In genomic region chr15:34342737-34343575, GRCh38 we compare ENCODE assay signal across 1 cellular context.
TF ChIP-seq lines count a peak whose summit lies in the region.

TSS of gene NOP10 (minus strand) at chr15:34343136. CDS start at chr15:34343073, 63 bp downstream.
TSS of gene NUTM1 (plus strand) at chr15:34343315. CDS start at chr15:34343697, 382 bp downstream.

TF ChIP-seq in K562, 482 proteins besides CTCF, POLR2A, EP300 and RAD21 (continued from another document and continues in another):
- no peak for TF ChIP-seq SIX5 (IDR thresholded peaks at IDR 0.05; ENCODE audit: borderline replicate concordance in 1 of 2, insufficient read depth in 1 of 2, low read depth in 1 of 2, low read length in 2 of 2)
- no peak for TF ChIP-seq NR3C1 (CRISPR knock-in tag; IDR thresholded peaks at IDR 0.05)
- no peak for TF ChIP-seq RFX1 (IDR thresholded peaks at IDR 0.05)
- TF ChIP-seq NR2F6 (CRISPR knock-in tag; IDR thresholded peaks at IDR 0.05), result no peak
- peak; percentile 100 for TF ChIP-seq ZKSCAN1 (IDR thresholded peaks at IDR 0.05; ENCODE audit: low read depth, low read length)
- TF ChIP-seq PTBP1 (IDR thresholded peaks at IDR 0.05; ENCODE audit: low read depth, low read length), result peak; percentile 63; the same call in 1 of the 2 replicates
- no peak for TF ChIP-seq FOXM1 (IDR thresholded peaks at IDR 0.05; ENCODE audit: low read depth)
- no peak for TF ChIP-seq FOXM1 (CRISPR knock-in tag; IDR thresholded peaks at IDR 0.05; ENCODE audit: low read depth)
- TF ChIP-seq CREB5 (CRISPR knock-in tag; IDR thresholded peaks at IDR 0.05), result no peak
- no peak for TF ChIP-seq CBX8 (IDR thresholded peaks at IDR 0.05; ENCODE audit: borderline replicate concordance, extremely low read depth, low read depth, low read length, poor library complexity, severe bottlenecking)
- TF ChIP-seq ZNF589 (CRISPR knock-in tag; IDR thresholded peaks at IDR 0.05; ENCODE audit: low read depth), result peak; percentile 57; the same call in 1 of the 2 replicates
- no peak for TF ChIP-seq E4F1 (CRISPR knock-in tag; IDR thresholded peaks at IDR 0.05; ENCODE audit: borderline replicate concordance)
- TF ChIP-seq ZMIZ1 (IDR thresholded peaks at IDR 0.05; ENCODE audit: low read depth in 2 of 2, low read length in 2 of 2), result peak in 1 of 2 experiments; percentile 42; a peak in 1 of 4 replicates
- TF ChIP-seq MYNN (IDR thresholded peaks at IDR 0.05), result no peak
- no peak for TF ChIP-seq MYNN (CRISPR knock-in tag; IDR thresholded peaks at IDR 0.05)
- peak in 1 of 2 experiments; percentile 78; a peak in 2 of 4 replicates for TF ChIP-seq RCOR1 (IDR thresholded peaks at IDR 0.05; ENCODE audit: borderline replicate concordance in 1 of 2, low read depth in 2 of 2, low read length in 2 of 2)
- no peak; the same call in 1 of the 2 replicates for TF ChIP-seq ZZZ3 (IDR thresholded peaks at IDR 0.05)
- no peak for TF ChIP-seq RREB1 (CRISPR knock-in tag; IDR thresholded peaks at IDR 0.05)
- TF ChIP-seq MTA2 (IDR thresholded peaks at IDR 0.05; ENCODE audit: low read depth), result 0 out of 2 replicates have a peak, but pooled peaks have one; percentile 15
- 0 out of 2 replicates have a peak, but pooled peaks have one; percentile 13 for TF ChIP-seq ZNF24 (IDR thresholded peaks at IDR 0.05)
- TF ChIP-seq CEBPB (tag; IDR thresholded peaks at IDR 0.05), result no peak
- no peak for TF ChIP-seq FOXO4 (CRISPR knock-in tag; IDR thresholded peaks at IDR 0.05)
- TF ChIP-seq HDAC2 (IDR thresholded peaks at IDR 0.05), result peak; percentile 77
- TF ChIP-seq ZC3H8 (IDR thresholded peaks at IDR 0.05), result no peak
- TF ChIP-seq MBD2 (IDR thresholded peaks at IDR 0.05; ENCODE audit: borderline replicate concordance, low read depth), result no peak; the same call in 1 of the 2 replicates
- TF ChIP-seq HMG20A (CRISPR knock-in tag; conservative IDR thresholded peaks at IDR 0.05), result no peak
- no peak for TF ChIP-seq ATF2 (CRISPR knock-in tag; IDR thresholded peaks at IDR 0.05)
- TF ChIP-seq CHD1 (IDR thresholded peaks at IDR 0.05; ENCODE audit: low read length), result no peak
- TF ChIP-seq ZNF609 (CRISPR knock-in tag; IDR thresholded peaks at IDR 0.05; ENCODE audit: borderline replicate concordance), result no peak
- TF ChIP-seq SMAD3 (CRISPR knock-in tag; conservative IDR thresholded peaks at IDR 0.05), result 0 out of 2 replicates have a peak, but pooled peaks have one; percentile 12
- TF ChIP-seq MAX (CRISPR knock-in tag; IDR thresholded peaks at IDR 0.05), result peak; percentile 98
- no peak for TF ChIP-seq FUS (optimal IDR thresholded peaks at IDR 0.05; ENCODE audit: low read depth, low read length)
- peak; percentile 86 for TF ChIP-seq RB1 (IDR thresholded peaks at IDR 0.05; ENCODE audit: low read depth)
- no peak for TF ChIP-seq GTF2A2 (tag; IDR thresholded peaks at IDR 0.05)
- TF ChIP-seq CREB3 (tag; conservative IDR thresholded peaks at IDR 0.05; ENCODE audit: low read depth), result no peak
- TF ChIP-seq ETS2 (tag; IDR thresholded peaks at IDR 0.05; ENCODE audit: borderline replicate concordance, poor library complexity, severe bottlenecking), result no peak
